In genomic region chr10:47190802-47191450, GRCh38 we compare ENCODE assay signal across 19 cellular contexts.
"Had no signal": no experiment of that assay in that cellular context is flagged by ENCODE, and none has a peak within 500 bp of the region (broad histone marks: within the 10 kb centered on the region; RNA-seq: fewer than 3 reads in every experiment).

No MANE protein-coding gene starts in this region.

- H3K4me1 ChIP-seq: gastrocnemius medialis, heart right ventricle, stomach had no signal

- H3K9me3 Mint-ChIP-seq: naive thymus-derived CD8-positive, alpha-beta T cell had no signal

- H3K27ac ChIP-seq: dorsolateral prefrontal cortex, gastrocnemius medialis, heart right ventricle, ovary, stomach had no signal

- H3K36me3 ChIP-seq: gastrocnemius medialis, heart right ventricle, ovary, stomach had no signal

- DNase-seq: cortex of kidney; dorsolateral prefrontal cortex; effector CD8-positive, alpha-beta T cell; gastrocnemius medialis; heart right ventricle; hypothalamus; kidney glomerular epithelial cell; mesendoderm; naive thymus-derived CD8-positive, alpha-beta T cell; ovary; small intestine; stimulated activated CD4-positive, alpha-beta T cell treated with anti-CD3 and anti-CD28 coated beads, Interleukin-12 subunit alpha, Interleukin-12 subunit beta, amount 100 ng/mL, for 4 hours; stimulated activated naive CD4-positive, alpha-beta T cell; stomach; substantia nigra; trophoblast cell had no signal

- FAIRE-seq: endometrium, islet of Langerhans, small intestine, urothelium cell line had no signal

- H3K27me3 Mint-ChIP-seq: naive thymus-derived CD8-positive, alpha-beta T cell had no signal

- H3K4me3 Mint-ChIP-seq: naive thymus-derived CD8-positive, alpha-beta T cell had no signal

- H3K9me3 ChIP-seq: gastrocnemius medialis, heart right ventricle, ovary, stomach had no signal

- H3K4me3 ChIP-seq: dorsolateral prefrontal cortex, gastrocnemius medialis, heart right ventricle, ovary, stomach had no signal

- H3K27me3 ChIP-seq: dorsolateral prefrontal cortex, gastrocnemius medialis, ovary, stomach had no signal

- H3K36me3 Mint-ChIP-seq: naive thymus-derived CD8-positive, alpha-beta T cell had no signal
